ENCODE assay signal across 21 cellular contexts in genomic region chr14:67982711-67983608, GRCh38.
"Had no signal": no experiment of that assay in that cellular context is flagged by ENCODE, and none has a peak within 500 bp of the region (broad histone marks: within the 10 kb centered on the region; RNA-seq: fewer than 3 reads in every experiment).

No MANE protein-coding gene starts in this region.

- H3K4me3 ChIP-seq: colonic mucosa, left lung, tibial nerve, vagina had no signal

- H3K9me3 Mint-ChIP-seq: activated CD4-positive, alpha-beta memory T cell treated with anti-CD3 and anti-CD28 coated beads, Interleukin-2, amount 10 ng/mL, durations not matched to agents 7 days and 5 days; activated naive CD8-positive, alpha-beta T cell treated with anti-CD3 and anti-CD28 coated beads, Interleukin-2, amount 10 ng/mL, durations not matched to agents 7 days and 5 days; activated T-helper 17 cell treated with anti-CD3 and anti-CD28 coated beads, Interleukin-2, amount 50 U/mL, for 72 hours; brain had no signal

- H3K4me1 Mint-ChIP-seq: activated CD4-positive, alpha-beta memory T cell treated with anti-CD3 and anti-CD28 coated beads, Interleukin-2, amount 10 ng/mL, durations not matched to agents 7 days and 5 days; activated naive CD8-positive, alpha-beta T cell treated with anti-CD3 and anti-CD28 coated beads, Interleukin-2, amount 10 ng/mL, durations not matched to agents 7 days and 5 days; activated T-helper 17 cell treated with anti-CD3 and anti-CD28 coated beads, Interleukin-2, amount 50 U/mL, for 72 hours had no signal

- H3K36me3 Mint-ChIP-seq: brain had no signal

- H3K27ac Mint-ChIP-seq: activated CD4-positive, alpha-beta memory T cell treated with anti-CD3 and anti-CD28 coated beads, Interleukin-2, amount 10 ng/mL, durations not matched to agents 7 days and 5 days; activated naive CD8-positive, alpha-beta T cell treated with anti-CD3 and anti-CD28 coated beads, Interleukin-2, amount 10 ng/mL, durations not matched to agents 7 days and 5 days; activated T-helper 17 cell treated with anti-CD3 and anti-CD28 coated beads, Interleukin-2, amount 50 U/mL, for 72 hours had no signal

- H3K27me3 Mint-ChIP-seq: activated CD4-positive, alpha-beta memory T cell treated with anti-CD3 and anti-CD28 coated beads, Interleukin-2, amount 10 ng/mL, durations not matched to agents 7 days and 5 days; activated naive CD8-positive, alpha-beta T cell treated with anti-CD3 and anti-CD28 coated beads, Interleukin-2, amount 10 ng/mL, durations not matched to agents 7 days and 5 days; activated T-helper 17 cell treated with anti-CD3 and anti-CD28 coated beads, Interleukin-2, amount 50 U/mL, for 72 hours had no signal

- H3K36me3 ChIP-seq: colonic mucosa, left lung, tibial nerve, vagina had no signal

- H3K9me3 ChIP-seq: colonic mucosa, left lung, tibial nerve, vagina had no signal

- H3K4me3 Mint-ChIP-seq: activated CD4-positive, alpha-beta memory T cell treated with anti-CD3 and anti-CD28 coated beads, Interleukin-2, amount 10 ng/mL, durations not matched to agents 7 days and 5 days; activated naive CD8-positive, alpha-beta T cell treated with anti-CD3 and anti-CD28 coated beads, Interleukin-2, amount 10 ng/mL, durations not matched to agents 7 days and 5 days; activated T-helper 17 cell treated with anti-CD3 and anti-CD28 coated beads, Interleukin-2, amount 50 U/mL, for 72 hours; brain had no signal

- H3K27ac ChIP-seq: colonic mucosa, left lung, tibial nerve, vagina had no signal

- H3K4me1 ChIP-seq: colonic mucosa had no signal

- DNase-seq: activated CD4-positive, alpha-beta memory T cell treated with anti-CD3 and anti-CD28 coated beads, Interleukin-2, amount 10 ng/mL, durations not matched to agents 7 days and 5 days; activated CD4-positive, alpha-beta T cell treated with anti-CD3 and anti-CD28 coated beads for 48 hours; activated CD4-positive, CD25-positive, alpha-beta regulatory T cell; activated naive CD4-positive, alpha-beta T cell; activated naive CD8-positive, alpha-beta T cell treated with anti-CD3 and anti-CD28 coated beads, Interleukin-2, amount 10 ng/mL, durations not matched to agents 7 days and 5 days; activated T-cell treated with anti-CD3 and anti-CD28 coated beads, Interleukin-2, amount 50 U/mL, for 1 hour; amygdala; caudate nucleus; colonic mucosa; head of caudate nucleus; left lung; occipital lobe; posterior cingulate gyrus; retina; stimulated activated CD4-positive, alpha-beta T cell treated with anti-CD3 and anti-CD28 coated beads, Interleukin-2, amount 100 ng/mL, for 24 hours; stimulated activated naive CD8-positive, alpha-beta T cell treated with anti-CD3 and anti-CD28 coated beads, Interleukin-15, Interleukin-2, amounts not matched to agents 100 U/mL and 50 U/mL, for 24 hours; substantia nigra had no signal
